ENCODE assay signal across 8 cellular contexts in the genomic region with DNA sequence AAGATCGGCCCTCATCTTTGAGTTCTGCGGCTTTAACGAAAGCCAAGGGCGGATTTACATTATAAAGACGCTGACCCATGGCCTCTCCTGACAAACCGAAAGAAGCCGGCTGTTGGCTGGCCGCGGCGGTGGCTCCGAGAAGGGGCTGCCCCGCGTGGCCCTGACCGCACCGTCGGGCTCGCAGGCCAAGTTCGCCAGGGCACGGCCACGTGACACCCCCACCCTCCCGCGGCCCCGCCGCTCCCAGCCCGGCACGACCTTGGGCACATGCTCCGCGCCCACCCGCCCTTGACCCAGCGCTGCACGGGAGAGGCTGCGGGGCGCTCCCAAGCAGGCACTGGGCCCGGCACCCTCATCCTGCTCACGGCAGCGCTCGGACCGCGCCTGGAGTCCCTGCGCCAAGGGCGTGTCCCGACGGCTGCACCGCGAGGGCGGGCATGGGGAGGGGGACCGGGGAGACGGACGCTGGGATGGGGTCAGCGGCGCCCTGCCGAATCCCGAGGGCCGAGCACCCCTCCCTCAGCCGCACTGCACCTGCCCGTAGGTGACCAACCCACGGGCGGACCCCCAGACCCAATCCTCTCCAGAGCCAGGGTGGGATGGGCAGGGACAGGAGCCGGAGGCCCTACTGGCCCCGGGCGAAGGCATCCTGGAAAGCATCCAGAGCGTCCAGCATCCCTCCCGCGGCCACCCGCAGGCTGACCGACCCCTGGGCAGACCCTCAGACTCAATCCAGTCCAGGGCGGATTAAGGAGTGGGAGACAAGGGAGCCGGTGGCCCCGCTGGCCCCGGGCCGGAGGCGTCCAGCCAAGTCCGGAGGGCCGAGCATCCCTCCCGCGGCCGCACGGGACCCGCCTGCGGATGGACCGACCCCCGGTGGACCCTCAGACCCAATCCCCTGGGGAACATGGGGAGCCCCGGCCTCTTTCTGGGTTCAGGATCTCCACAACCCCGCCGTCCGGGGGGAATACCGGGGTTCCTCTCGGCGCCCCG. TPM values are rescaled to one million over a fixed set of nuclear protein-coding genes. Genes with fewer than 3 reads are reported as not detected.
A peak's percentile ranks its signal among the peaks of the same experiment; 100 is the strongest.
DNase-seq lines count a peak whose midpoint lies in the region; ATAC-seq and FAIRE-seq lines count a peak whose summit lies in the region.

No MANE protein-coding gene starts in this region.

- whole genome bisulfite sequencing in neuronal stem cell (ENCODE audit: extremely low coverage in 2 of 2, insufficient read length in 2 of 2, insufficient replicate concordance in 1 of 2), 2 donors: no CpG with 5 or more reads among the region's 90 CpGs

- no peaks in the 10 kb centered on the region for H4K20me1 ChIP-seq in Karpas-422 (ENCODE audit: insufficient read depth, low read depth, low read length)

- H3K18ac ChIP-seq in neuronal stem cell (ENCODE audit: low read length): peak overlapping the region; percentile 7

- 0 out of 2 replicates have a peak, but pooled peaks cover 6% of the 10 kb centered on the region for H3K79me2 ChIP-seq in Karpas-422 (ENCODE audit: low read length)

- H3K14ac ChIP-seq in neuronal stem cell (ENCODE audit: low read length): no peak overlapping the region

- H3K9me3 ChIP-seq in Karpas-422 (ENCODE audit: low read length) (no peaks in the 10 kb centered on the region), neuronal stem cell (replicated peaks in 1 of 2; ENCODE audit: control insufficient read depth in 2 of 2, insufficient read depth in 1 of 2, low read depth in 1 of 2, low read length in 2 of 2) (peaks cover 0 to 6% of the 10 kb centered on the region in 2 donors)

- H3K27me3 ChIP-seq in Karpas-422 (ENCODE audit: low read length) (no peaks in the 10 kb centered on the region), neuronal stem cell (ENCODE audit: control insufficient read depth in 3 of 3, insufficient read depth in 3 of 3, low read depth in 1 of 3, low read length in 3 of 3) (peaks cover 41 to 75% (median 66%) of the 10 kb centered on the region in 3 experiments)

- H3K79me1 ChIP-seq in neuronal stem cell (ENCODE audit: low read depth, low read length): peaks cover 2% of the 10 kb centered on the region

- H3K27ac ChIP-seq in Karpas-422 (ENCODE audit: low read length) (peak overlapping the region; percentile 85), neuronal stem cell (replicated peaks; ENCODE audit: low read length) (no peak overlapping the region)

- peak overlapping the region; percentile 44 for H2AFZ ChIP-seq in Karpas-422 (ENCODE audit: low read length)
- peak overlapping the region; percentile 75 for H2AFZ ChIP-seq in neuronal stem cell (ENCODE audit: low read length)

- no peaks in the 10 kb centered on the region for H3K9me2 ChIP-seq in Karpas-422 (replicated peaks; ENCODE audit: insufficient read depth, low read length)

- no peak overlapping the region for H2BK15ac ChIP-seq in neuronal stem cell (ENCODE audit: low read length)

- no peak overlapping the region for H4K8ac ChIP-seq in neuronal stem cell (ENCODE audit: low read depth, low read length)

- no peak for ATAC-seq in GM21390 (IDR thresholded peaks at IDR 0.05; ENCODE audit: unreplicated experiment)

- H4K91ac ChIP-seq in neuronal stem cell (ENCODE audit: low read depth, low read length, poor library complexity): no peak overlapping the region

- peak overlapping the region; percentile 73 for H2BK12ac ChIP-seq in neuronal stem cell (ENCODE audit: low read length)

- H3K4me2 ChIP-seq in Karpas-422 (ENCODE audit: low read depth, low read length, poor library complexity, severe bottlenecking) (peak overlapping the region; percentile 81), neuronal stem cell (ENCODE audit: insufficient read depth, low read length, poor library complexity, severe bottlenecking) (peak overlapping the region; percentile 54)

- peak; percentile 48 for DNase-seq in EL
- peak; percentile 72 for DNase-seq in Karpas-422
- DNase-seq in activated T-cell treated with anti-CD3 and anti-CD28 coated beads, Interleukin-2, amount 50 U/mL, for 48 hours: peak; percentile 42 to 57
- DNase-seq in frontal cortex (ENCODE audit: low spot score in 2 of 2): peak; percentile 50 to 59
- no peak for DNase-seq in neuronal stem cell (ENCODE audit: low spot score)
- no peak for DNase-seq in pons (ENCODE audit: low spot score)
- no peak for DNase-seq in cerebellar cortex (ENCODE audit: low spot score)

- H3K4me1 ChIP-seq in Karpas-422 (ENCODE audit: low read length) (peaks cover 55% of the 10 kb centered on the region), neuronal stem cell (ENCODE audit: control insufficient read depth in 2 of 2, insufficient read depth in 1 of 2, low read depth in 1 of 2, low read length in 2 of 2) (peaks cover 12 to 27% of the 10 kb centered on the region in 2 donors)

- H3K4me3 ChIP-seq in Karpas-422 (ENCODE audit: low read length) (peak overlapping the region; percentile 70), neuronal stem cell (ENCODE audit: low read length in 2 of 2) (peak overlapping the region in 1 of 2 donors; percentile 28)

- no peak overlapping the region for H3K4ac ChIP-seq in neuronal stem cell (ENCODE audit: low read length)

- peak overlapping the region; percentile 68 for H2AK5ac ChIP-seq in neuronal stem cell (ENCODE audit: low read depth, low read length)

- H3K23ac ChIP-seq in neuronal stem cell (ENCODE audit: low read depth, low read length, poor library complexity): peak overlapping the region; percentile 11

- H3K9ac ChIP-seq in Karpas-422 (ENCODE audit: low read length) (peak overlapping the region; percentile 78), neuronal stem cell (ENCODE audit: low read depth, low read length, poor library complexity) (no peak overlapping the region)

- H3K36me3 ChIP-seq in Karpas-422 (ENCODE audit: insufficient read depth, low read length): no peaks in the 10 kb centered on the region
- no peaks in the 10 kb centered on the region for H3K36me3 ChIP-seq in neuronal stem cell (replicated peaks in 1 of 2; ENCODE audit: control insufficient read depth in 2 of 2, insufficient read depth in 2 of 2, low read length in 2 of 2)

- H2BK120ac ChIP-seq in neuronal stem cell (ENCODE audit: low read depth, low read length): no peak overlapping the region

- no peak for FAIRE-seq in frontal cortex (lab: Jason Lieb, UNC)

- no peak overlapping the region for H2BK5ac ChIP-seq in neuronal stem cell (ENCODE audit: low read length)

RNA-seq across cellular contexts. Expression of a gene that starts 0.8 kb away (rescaled TPM):
- total RNA-seq in Karpas-422 (2014; rRNA removed; shearing (Covaris generic); ENCODE audit: low replicate concordance): 13.1 and 15.2 TPM in 2 replicates
- 4.5 TPM for total RNA-seq in frontal cortex
- polyA plus RNA-seq in neuronal stem cell (2013, experiment 1 of 2): 0.84 TPM
- 0.93 TPM for polyA plus RNA-seq in neuronal stem cell (2013, experiment 2 of 2)

Comparison
In these comparisons a context has a peak if more than half of its experiments do, and no peak if none do; other contexts are left out.
1. DNase-seq: peak in EL (single experiment), Karpas-422 (single experiment), activated T-cell treated with anti-CD3 and anti-CD28 coated beads, Interleukin-2, amount 50 U/mL, for 48 hours (2 of 2) and frontal cortex (2 of 2); none in neuronal stem cell (single experiment), pons (single experiment) and cerebellar cortex (single experiment).